12 cellular contexts compared by ENCODE assay signal in the genomic region with DNA sequence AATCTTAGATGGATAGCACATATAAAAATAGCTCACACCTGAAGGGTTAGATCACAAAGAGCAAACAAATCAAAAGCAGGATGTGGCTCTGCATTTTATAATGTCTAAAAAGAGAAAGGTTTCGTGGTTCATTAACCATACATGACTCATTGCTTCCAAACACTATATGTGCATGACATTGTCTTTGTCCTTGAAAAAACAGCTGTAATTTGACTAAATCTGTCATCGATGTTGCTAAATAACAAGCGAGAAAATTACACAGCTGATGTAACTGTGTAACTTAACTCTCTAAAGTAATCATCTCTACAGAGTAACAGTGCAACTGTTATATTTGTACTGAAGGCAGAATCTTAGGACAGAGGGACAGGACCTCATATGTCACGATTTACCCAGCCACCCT.
A peak's percentile ranks its signal among the peaks of the same experiment; 100 is the strongest.
DNase-seq lines count a peak whose midpoint lies in the region; ATAC-seq and TF ChIP-seq lines count a peak whose summit lies in the region.
"Had no signal": no experiment of that assay in that cellular context is flagged by ENCODE, and none has a peak within 500 bp of the region (broad histone marks: within the 10 kb centered on the region; RNA-seq: fewer than 3 reads in every experiment).

No MANE protein-coding gene starts in this region.

- peaks cover 20% of the 10 kb centered on the region for H3K9me3 Mint-ChIP-seq in chondrocyte (ENCODE audit: low read depth)
- no peaks in the 10 kb centered on the region for H3K9me3 Mint-ChIP-seq in activated naive CD4-positive, alpha-beta T cell treated with anti-CD3 and anti-CD28 coated beads for 36 hours

- POLR2A ChIA-PET in HEK293 (lab: Yijun Ruan, JAX), result interaction anchor here (0.6 kb wide), 1 partner anchor 104 kb away, joined by 3 read pairs; no protein-coding TSS in a partner anchor

- ATAC-seq in HG02973 (IDR thresholded peaks at IDR 0.05; ENCODE audit: unreplicated experiment) (no peak), GM21423 (IDR thresholded peaks at IDR 0.05; ENCODE audit: unreplicated experiment) (no peak), HG02938 (IDR thresholded peaks at IDR 0.05; ENCODE audit: unreplicated experiment) (no peak)
- ATAC-seq: Panc1, right lobe of liver had no signal

- no peak overlapping the region for H3K4me3 ChIP-seq in HEK293 (ENCODE audit: low read depth, low read length)
- H3K4me3 ChIP-seq: right lobe of liver had no signal

- CTCF ChIA-PET in HEK293 (lab: Yijun Ruan, JAX), result no interaction called here
- CTCF ChIA-PET in activated naive CD4-positive, alpha-beta T cell treated with anti-CD3 and anti-CD28 coated beads for 36 hours (lab: Charles Lee), result no interaction called here

- H3K4me1 ChIP-seq in HEK293 (ENCODE audit: control insufficient read depth, insufficient read depth, low read length), result no peaks in the 10 kb centered on the region
- H3K4me1 ChIP-seq: Caco-2, right lobe of liver had no signal

- H3K9me3 ChIP-seq in HEK293 (ENCODE audit: control insufficient read depth, insufficient read depth, low read depth, low read length), result no peaks in the 10 kb centered on the region
- H3K9me3 ChIP-seq: Caco-2, right lobe of liver had no signal

- peak; percentile 39 for DNase-seq in AG08395 (ENCODE audit: low spot score)
- peak; percentile 60 to 95 for DNase-seq in NCI-H2081 (lab: John Stamatoyannopoulos, UW)
- no peak for DNase-seq in chondrocyte (ENCODE audit: low spot score)
- DNase-seq in activated naive CD4-positive, alpha-beta T cell treated with anti-CD3 and anti-CD28 coated beads for 36 hours, result no peak
- DNase-seq: Caco-2, right lobe of liver had no signal

- H3K4me3 Mint-ChIP-seq in chondrocyte (ENCODE audit: unreplicated experiment), result no peak overlapping the region
- H3K4me3 Mint-ChIP-seq in activated naive CD4-positive, alpha-beta T cell treated with anti-CD3 and anti-CD28 coated beads for 36 hours, result no peak overlapping the region
- H3K4me3 Mint-ChIP-seq: activated T-helper 1 cell treated with anti-CD3 and anti-CD28 coated beads, Interleukin-12 subunit alpha, Interleukin-12 subunit beta, Interleukin-2, Interleukin-4 antibody, amounts not matched to agents 30 ng/mL and 10 ng/mL and 1 ng/mL, durations not matched to agents 14 hours and 24 hours and 36 hours had no signal

- intact Hi-C loops in activated naive CD4-positive, alpha-beta T cell treated with anti-CD3 and anti-CD28 coated beads for 36 hours (cut with micrococcal nuclease), result no loop called here

- no peaks in the 10 kb centered on the region for H3K27me3 Mint-ChIP-seq in chondrocyte (ENCODE audit: low read depth)
- H3K27me3 Mint-ChIP-seq in activated naive CD4-positive, alpha-beta T cell treated with anti-CD3 and anti-CD28 coated beads for 36 hours (ENCODE audit: low read depth), result no peaks in the 10 kb centered on the region

- peak overlapping the region; percentile 55 for H3K27ac Mint-ChIP-seq in chondrocyte (ENCODE audit: unreplicated experiment)
- H3K27ac Mint-ChIP-seq in activated naive CD4-positive, alpha-beta T cell treated with anti-CD3 and anti-CD28 coated beads for 36 hours, result no peak overlapping the region
- H3K27ac Mint-ChIP-seq: activated T-helper 1 cell treated with anti-CD3 and anti-CD28 coated beads, Interleukin-12 subunit alpha, Interleukin-12 subunit beta, Interleukin-2, Interleukin-4 antibody, amounts not matched to agents 30 ng/mL and 10 ng/mL and 1 ng/mL, durations not matched to agents 14 hours and 24 hours and 36 hours had no signal

- H3K27ac ChIP-seq in HEK293 (ENCODE audit: extremely low read depth, low read depth, low read length), result no peak overlapping the region
- H3K27ac ChIP-seq: right lobe of liver had no signal

- peaks cover 2% of the 10 kb centered on the region for H3K36me3 Mint-ChIP-seq in chondrocyte (ENCODE audit: low read depth)
- H3K36me3 Mint-ChIP-seq in activated naive CD4-positive, alpha-beta T cell treated with anti-CD3 and anti-CD28 coated beads for 36 hours (ENCODE audit: low read depth), result no peaks in the 10 kb centered on the region

- peaks cover 38% of the 10 kb centered on the region for H3K4me1 Mint-ChIP-seq in chondrocyte (ENCODE audit: low read depth)
- H3K4me1 Mint-ChIP-seq in activated naive CD4-positive, alpha-beta T cell treated with anti-CD3 and anti-CD28 coated beads for 36 hours (ENCODE audit: low read depth), result no peaks in the 10 kb centered on the region

- no peak for TF ChIP-seq CTCF in HEK293 (tag by site-specific recombination; IDR thresholded peaks at IDR 0.05)
- TF ChIP-seq CTCF in chondrocyte (IDR thresholded peaks at IDR 0.05), result no peak

- no peaks in the 10 kb centered on the region for H3K36me3 ChIP-seq in HEK293 (ENCODE audit: control insufficient read depth in 2 of 2, insufficient read depth in 1 of 2, low read length in 2 of 2)
- H3K36me3 ChIP-seq: right lobe of liver had no signal

TF ChIP-seq in HEK293, 187 proteins besides CTCF, POLR2A, EP300 and RAD21 (continues in another document):
- TF ChIP-seq, protein P1, sequence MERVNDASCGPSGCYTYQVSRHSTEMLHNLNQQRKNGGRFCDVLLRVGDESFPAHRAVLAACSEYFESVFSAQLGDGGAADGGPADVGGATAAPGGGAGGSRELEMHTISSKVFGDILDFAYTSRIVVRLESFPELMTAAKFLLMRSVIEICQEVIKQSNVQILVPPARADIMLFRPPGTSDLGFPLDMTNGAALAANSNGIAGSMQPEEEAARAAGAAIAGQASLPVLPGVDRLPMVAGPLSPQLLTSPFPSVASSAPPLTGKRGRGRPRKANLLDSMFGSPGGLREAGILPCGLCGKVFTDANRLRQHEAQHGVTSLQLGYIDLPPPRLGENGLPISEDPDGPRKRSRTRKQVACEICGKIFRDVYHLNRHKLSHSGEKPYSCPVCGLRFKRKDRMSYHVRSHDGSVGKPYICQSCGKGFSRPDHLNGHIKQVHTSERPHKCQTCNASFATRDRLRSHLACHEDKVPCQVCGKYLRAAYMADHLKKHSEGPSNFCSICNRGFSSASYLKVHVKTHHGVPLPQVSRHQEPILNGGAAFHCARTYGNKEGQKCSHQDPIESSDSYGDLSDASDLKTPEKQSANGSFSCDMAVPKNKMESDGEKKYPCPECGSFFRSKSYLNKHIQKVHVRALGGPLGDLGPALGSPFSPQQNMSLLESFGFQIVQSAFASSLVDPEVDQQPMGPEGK (tag by site-specific recombination; IDR thresholded peaks at IDR 0.05), result 0 out of 2 replicates have a peak, but pooled peaks have one; percentile 19
- TF ChIP-seq ZNF404 (tag by site-specific recombination; IDR thresholded peaks at IDR 0.05) (no peak), ZNF140 (tag by site-specific recombination; IDR thresholded peaks at IDR 0.05) (no peak), ZNF624 (tag by site-specific recombination; IDR thresholded peaks at IDR 0.05) (no peak), ZNF223 (tag by site-specific recombination; IDR thresholded peaks at IDR 0.05) (no peak), ZFP69B (tag by site-specific recombination; IDR thresholded peaks at IDR 0.05) (0 out of 2 replicates have a peak, but pooled peaks have one; percentile 46), ZNF600 (tag by site-specific recombination; IDR thresholded peaks at IDR 0.05) (no peak), KLF10 (tag by site-specific recombination; IDR thresholded peaks at IDR 0.05) (0 out of 2 replicates have a peak, but pooled peaks have one; percentile 42), ZNF341 (tag by site-specific recombination; IDR thresholded peaks at IDR 0.05; ENCODE audit: low read depth) (no peak), BCL11B (tag by site-specific recombination; IDR thresholded peaks at IDR 0.05; ENCODE audit: low read depth) (no peak), ZNF544 (tag by site-specific recombination; IDR thresholded peaks at IDR 0.05) (no peak), ZBTB17 (tag by site-specific recombination; IDR thresholded peaks at IDR 0.05) (no peak)
- TF ChIP-seq, protein P2, sequence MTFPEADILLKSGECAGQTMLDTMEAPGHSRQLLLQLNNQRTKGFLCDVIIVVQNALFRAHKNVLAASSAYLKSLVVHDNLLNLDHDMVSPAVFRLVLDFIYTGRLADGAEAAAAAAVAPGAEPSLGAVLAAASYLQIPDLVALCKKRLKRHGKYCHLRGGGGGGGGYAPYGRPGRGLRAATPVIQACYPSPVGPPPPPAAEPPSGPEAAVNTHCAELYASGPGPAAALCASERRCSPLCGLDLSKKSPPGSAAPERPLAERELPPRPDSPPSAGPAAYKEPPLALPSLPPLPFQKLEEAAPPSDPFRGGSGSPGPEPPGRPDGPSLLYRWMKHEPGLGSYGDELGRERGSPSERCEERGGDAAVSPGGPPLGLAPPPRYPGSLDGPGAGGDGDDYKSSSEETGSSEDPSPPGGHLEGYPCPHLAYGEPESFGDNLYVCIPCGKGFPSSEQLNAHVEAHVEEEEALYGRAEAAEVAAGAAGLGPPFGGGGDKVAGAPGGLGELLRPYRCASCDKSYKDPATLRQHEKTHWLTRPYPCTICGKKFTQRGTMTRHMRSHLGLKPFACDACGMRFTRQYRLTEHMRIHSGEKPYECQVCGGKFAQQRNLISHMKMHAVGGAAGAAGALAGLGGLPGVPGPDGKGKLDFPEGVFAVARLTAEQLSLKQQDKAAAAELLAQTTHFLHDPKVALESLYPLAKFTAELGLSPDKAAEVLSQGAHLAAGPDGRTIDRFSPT (tag by site-specific recombination; IDR thresholded peaks at IDR 0.05), result peak; percentile 87
- TF ChIP-seq, protein P3, sequence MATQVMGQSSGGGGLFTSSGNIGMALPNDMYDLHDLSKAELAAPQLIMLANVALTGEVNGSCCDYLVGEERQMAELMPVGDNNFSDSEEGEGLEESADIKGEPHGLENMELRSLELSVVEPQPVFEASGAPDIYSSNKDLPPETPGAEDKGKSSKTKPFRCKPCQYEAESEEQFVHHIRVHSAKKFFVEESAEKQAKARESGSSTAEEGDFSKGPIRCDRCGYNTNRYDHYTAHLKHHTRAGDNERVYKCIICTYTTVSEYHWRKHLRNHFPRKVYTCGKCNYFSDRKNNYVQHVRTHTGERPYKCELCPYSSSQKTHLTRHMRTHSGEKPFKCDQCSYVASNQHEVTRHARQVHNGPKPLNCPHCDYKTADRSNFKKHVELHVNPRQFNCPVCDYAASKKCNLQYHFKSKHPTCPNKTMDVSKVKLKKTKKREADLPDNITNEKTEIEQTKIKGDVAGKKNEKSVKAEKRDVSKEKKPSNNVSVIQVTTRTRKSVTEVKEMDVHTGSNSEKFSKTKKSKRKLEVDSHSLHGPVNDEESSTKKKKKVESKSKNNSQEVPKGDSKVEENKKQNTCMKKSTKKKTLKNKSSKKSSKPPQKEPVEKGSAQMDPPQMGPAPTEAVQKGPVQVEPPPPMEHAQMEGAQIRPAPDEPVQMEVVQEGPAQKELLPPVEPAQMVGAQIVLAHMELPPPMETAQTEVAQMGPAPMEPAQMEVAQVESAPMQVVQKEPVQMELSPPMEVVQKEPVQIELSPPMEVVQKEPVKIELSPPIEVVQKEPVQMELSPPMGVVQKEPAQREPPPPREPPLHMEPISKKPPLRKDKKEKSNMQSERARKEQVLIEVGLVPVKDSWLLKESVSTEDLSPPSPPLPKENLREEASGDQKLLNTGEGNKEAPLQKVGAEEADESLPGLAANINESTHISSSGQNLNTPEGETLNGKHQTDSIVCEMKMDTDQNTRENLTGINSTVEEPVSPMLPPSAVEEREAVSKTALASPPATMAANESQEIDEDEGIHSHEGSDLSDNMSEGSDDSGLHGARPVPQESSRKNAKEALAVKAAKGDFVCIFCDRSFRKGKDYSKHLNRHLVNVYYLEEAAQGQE (tag by site-specific recombination; IDR thresholded peaks at IDR 0.05), result no peak

Comparison
In these comparisons a context has a peak if more than half of its experiments do, and no peak if none do; other contexts are left out.
1. DNase-seq: peak in AG08395 (single experiment) and NCI-H2081 (2 of 2); none in chondrocyte (single experiment) and activated naive CD4-positive, alpha-beta T cell treated with anti-CD3 and anti-CD28 coated beads for 36 hours (single experiment).